In genomic region chr7:156684251-156684650, GRCh38 we compare ENCODE assay signal across 15 cellular contexts. TPM values are rescaled to one million over a fixed set of nuclear protein-coding genes. Genes with fewer than 3 reads are reported as not detected.
A peak's percentile ranks its signal among the peaks of the same experiment; 100 is the strongest.
DNase-seq lines count a peak whose midpoint lies in the region; ATAC-seq and TF ChIP-seq lines count a peak whose summit lies in the region.
"Had no signal": no experiment of that assay in that cellular context is flagged by ENCODE, and none has a peak within 500 bp of the region (broad histone marks: within the 10 kb centered on the region; RNA-seq: fewer than 3 reads in every experiment).

No MANE protein-coding gene starts in this region.

- H3K36me3 Mint-ChIP-seq in WTC11: peaks cover 3% of the 10 kb centered on the region; the same call in 1 of the 2 replicates

- no peak overlapping the region for H3K4me2 ChIP-seq in neuronal stem cell (ENCODE audit: insufficient read depth, low read length, poor library complexity, severe bottlenecking)
- H3K4me2 ChIP-seq: GM23338 had no signal

- no peak overlapping the region for H3K14ac ChIP-seq in neuronal stem cell (ENCODE audit: low read length)

- no peaks in the 10 kb centered on the region for H3K27me3 Mint-ChIP-seq in WTC11 (ENCODE audit: low read depth)

- POLR2A ChIA-PET in WTC11 (lab: Charles Lee): no interaction called here

- DNase-seq in WTC11 (ENCODE audit: low spot score) (no peak), left kidney (ENCODE audit: low read depth, low spot score) (peak; percentile 39), neuronal stem cell (ENCODE audit: low spot score) (no peak), putamen (ENCODE audit: low spot score) (no peak), 8988T (no peak)
- DNase-seq: CD8-positive, alpha-beta T cell; COR-L47; DMS153; DMS79 treated with DMSO at 0.1 percent for 48 hours; EL; H7 had no signal

- TF ChIP-seq CTCF in WTC11 (IDR thresholded peaks at IDR 0.05): no peak

- no peaks in the 10 kb centered on the region for H3K9me3 ChIP-seq in neuronal stem cell (replicated peaks in 1 of 2; ENCODE audit: control insufficient read depth in 2 of 2, insufficient read depth in 1 of 2, low read depth in 1 of 2, low read length in 2 of 2)

- no peaks in the 10 kb centered on the region for H3K4me1 Mint-ChIP-seq in WTC11
- H3K4me1 Mint-ChIP-seq: CD14-positive monocyte, GM23338 had no signal

- peak overlapping the region; percentile 8 for H3K18ac ChIP-seq in neuronal stem cell (ENCODE audit: low read length)

- no peaks in the 10 kb centered on the region for H3K27me3 ChIP-seq in neuronal stem cell (ENCODE audit: control insufficient read depth in 3 of 3, insufficient read depth in 3 of 3, low read depth in 1 of 3, low read length in 3 of 3)

- H4K8ac ChIP-seq in neuronal stem cell (ENCODE audit: low read depth, low read length): no peak overlapping the region

- H2BK12ac ChIP-seq in neuronal stem cell (ENCODE audit: low read length): no peak overlapping the region

- no peak overlapping the region for H2BK15ac ChIP-seq in neuronal stem cell (ENCODE audit: low read length)

- peak overlapping the region; percentile 53; the same call in 1 of the 2 replicates for H3K27ac Mint-ChIP-seq in WTC11
- H3K27ac Mint-ChIP-seq: CD8-positive, alpha-beta T cell; GM23338 had no signal

- H3K4me3 Mint-ChIP-seq in WTC11: no peak overlapping the region
- H3K4me3 Mint-ChIP-seq: CD14-positive monocyte; CD8-positive, alpha-beta T cell; GM23338 had no signal

- WGBS in neuronal stem cell (ENCODE audit: extremely low coverage in 2 of 2, insufficient read length in 2 of 2, insufficient replicate concordance in 1 of 2), 2 donors: no CpG with 5 or more reads among the region's 10 CpGs

- H3K9ac ChIP-seq in neuronal stem cell (ENCODE audit: low read depth, low read length, poor library complexity): peak overlapping the region; percentile 39

- H3K36me3 ChIP-seq in neuronal stem cell (replicated peaks in 1 of 2; ENCODE audit: control insufficient read depth in 2 of 2, insufficient read depth in 2 of 2, low read length in 2 of 2): peaks cover 0 to 46% of the 10 kb centered on the region in 2 donors

- no peak for ATAC-seq in WTC11
- ATAC-seq in HG02938 (IDR thresholded peaks at IDR 0.05; ENCODE audit: unreplicated experiment): no peak
- ATAC-seq: CD8-positive, alpha-beta T cell; GM23338; HepG2 had no signal

- no peaks in the 10 kb centered on the region for H3K9me3 Mint-ChIP-seq in WTC11
- H3K9me3 Mint-ChIP-seq: CD8-positive, alpha-beta T cell; GM23338 had no signal

- H2BK120ac ChIP-seq in neuronal stem cell (ENCODE audit: low read depth, low read length): no peak overlapping the region

- H3K4ac ChIP-seq in neuronal stem cell (ENCODE audit: low read length): no peak overlapping the region

- H4K91ac ChIP-seq in neuronal stem cell (ENCODE audit: low read depth, low read length, poor library complexity): no peak overlapping the region

- H3K4me1 ChIP-seq in neuronal stem cell (ENCODE audit: control insufficient read depth in 2 of 2, insufficient read depth in 1 of 2, low read depth in 1 of 2, low read length in 2 of 2): peaks cover 0 to 2% of the 10 kb centered on the region in 2 donors

- no peak overlapping the region for H3K27ac ChIP-seq in neuronal stem cell (replicated peaks; ENCODE audit: low read length)

- CTCF ChIA-PET in WTC11 (lab: Charles Lee): no interaction called here

- H3K4me3 ChIP-seq in neuronal stem cell (ENCODE audit: low read length in 2 of 2): no peak overlapping the region
- H3K4me3 ChIP-seq: GM23338 had no signal

- H3K79me1 ChIP-seq in neuronal stem cell (ENCODE audit: low read depth, low read length): no peaks in the 10 kb centered on the region

- H2AFZ ChIP-seq in neuronal stem cell (ENCODE audit: low read length): no peak overlapping the region
- H2AFZ ChIP-seq: GM23338 had no signal

- no peak overlapping the region for H3K23ac ChIP-seq in neuronal stem cell (ENCODE audit: low read depth, low read length, poor library complexity)

- no peak overlapping the region for H2AK5ac ChIP-seq in neuronal stem cell (ENCODE audit: low read depth, low read length)

- H2BK5ac ChIP-seq in neuronal stem cell (ENCODE audit: low read length): peak overlapping the region; percentile 69

TF ChIP-seq in WTC11, 78 proteins besides CTCF, POLR2A, EP300 and RAD21 (continues in another document):
- TF ChIP-seq MLX (CRISPR knock-in tag; IDR thresholded peaks at IDR 0.05): no peak
- TF ChIP-seq RORB (CRISPR knock-in tag; IDR thresholded peaks at IDR 0.05): no peak
- no peak for TF ChIP-seq PRDM15 (CRISPR knock-in tag; IDR thresholded peaks at IDR 0.05)
- no peak for TF ChIP-seq CBFB (CRISPR knock-in tag; IDR thresholded peaks at IDR 0.05; ENCODE audit: low read depth)
- TF ChIP-seq ZNF423 (CRISPR knock-in tag; IDR thresholded peaks at IDR 0.05): no peak
- TF ChIP-seq MXD4 (CRISPR knock-in tag; IDR thresholded peaks at IDR 0.05; ENCODE audit: borderline replicate concordance): no peak
- TF ChIP-seq AR (CRISPR knock-in tag; IDR thresholded peaks at IDR 0.05): no peak
- no peak for TF ChIP-seq PRRX2 (CRISPR knock-in tag; IDR thresholded peaks at IDR 0.05)
- TF ChIP-seq GTF2I (CRISPR knock-in tag; conservative IDR thresholded peaks at IDR 0.05): no peak
- no peak for TF ChIP-seq ZBTB43 (CRISPR knock-in tag; IDR thresholded peaks at IDR 0.05)
- TF ChIP-seq ZNF232 (CRISPR knock-in tag; IDR thresholded peaks at IDR 0.05): no peak

RNA-seq across cellular contexts. Expression of gene RNF32, which starts 43.7 kb away (rescaled TPM):
- total RNA-seq in WTC11 (2021): 0.55 to 1.3 TPM (median 0.61 TPM) in 3 replicates
- 4.8 TPM for polyA plus RNA-seq in neuronal stem cell (2013, experiment 1 of 2)
- 5.2 TPM for polyA plus RNA-seq in neuronal stem cell (2013, experiment 2 of 2)
- total RNA-seq: HepG2 had no signal
- polyA plus RNA-seq: HepG2 had no signal
